In the genomic region with DNA sequence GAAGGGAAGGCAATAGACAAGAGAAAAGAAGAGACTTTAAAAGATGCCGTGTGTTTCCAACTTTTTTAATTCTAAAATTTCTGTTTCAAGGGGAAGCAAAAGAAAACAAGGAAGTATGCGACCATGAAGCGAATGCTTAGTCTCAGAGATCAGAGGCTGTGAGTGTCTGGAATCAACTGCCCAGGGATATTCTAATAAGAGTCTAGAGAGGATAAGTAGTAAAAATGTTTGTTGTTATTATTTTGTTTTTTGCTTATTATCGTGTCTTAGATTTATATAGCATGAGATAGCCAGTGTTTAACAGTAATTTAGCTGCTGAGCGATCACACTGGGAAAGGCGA, we compare ENCODE assay signal across 8 cellular contexts. TPM values are rescaled to one million over a fixed set of nuclear protein-coding genes. Genes with fewer than 3 reads are reported as not detected.
DNase-seq lines count a peak whose midpoint lies in the region; ATAC-seq and TF ChIP-seq lines count a peak whose summit lies in the region.

No MANE protein-coding gene starts in this region.

- 13% methylated on average over 6 of the region's 6 CpGs for WGBS in liver
- WGBS in tibial nerve, 2 donors, result 12 to 13% methylated on average over 6 of the region's 6 CpGs

- peaks cover 53% of the 10 kb centered on the region for H3K4me1 Mint-ChIP-seq in activated T-cell treated with anti-CD3 and anti-CD28 coated beads, Interleukin-2, amount 50 U/mL, for 4 hours (ENCODE audit: low read depth)

- TF ChIP-seq CTCF in astrocyte of the spinal cord (IDR thresholded peaks at IDR 0.05; ENCODE audit: low read depth, low read length) (no peak), liver (IDR thresholded peaks at IDR 0.05; ENCODE audit: low read depth, low read length, missing input control) (no peak), tibial nerve (IDR thresholded peaks at IDR 0.05) (no peak)

- H3K27me3 ChIP-seq in liver (ENCODE audit: control insufficient read depth in 4 of 4, insufficient read depth in 4 of 4, low read length in 3 of 4), result no peaks in the 10 kb centered on the region
- H3K27me3 ChIP-seq in tibial nerve, result no peaks in the 10 kb centered on the region

- peak overlapping the region; percentile 71 to 97 for H3K9ac ChIP-seq in liver (ENCODE audit: low read depth in 1 of 2, low read length in 2 of 2)

- peak overlapping the region; percentile 96 for H3K4me3 Mint-ChIP-seq in activated T-cell treated with anti-CD3 and anti-CD28 coated beads, Interleukin-2, amount 50 U/mL, for 4 hours

- in situ Hi-C loops in astrocyte of the spinal cord (cut with HindIII; ENCODE audit: low sequenced_read_pairs), result no loop called here

- H3K9me3 ChIP-seq in liver (ENCODE audit: control insufficient read depth in 4 of 4, low read length in 3 of 4), result no peaks in the 10 kb centered on the region
- H3K9me3 ChIP-seq in tibial nerve, result no peaks in the 10 kb centered on the region

- TF ChIP-seq RAD21 in liver (IDR thresholded peaks at IDR 0.05), result no peak

- peaks cover 21% of the 10 kb centered on the region for H3K36me3 Mint-ChIP-seq in activated T-cell treated with anti-CD3 and anti-CD28 coated beads, Interleukin-2, amount 50 U/mL, for 4 hours (ENCODE audit: insufficient read depth)

- H3K27me3 Mint-ChIP-seq in activated T-cell treated with anti-CD3 and anti-CD28 coated beads, Interleukin-2, amount 50 U/mL, for 4 hours (ENCODE audit: low read depth), result no peaks in the 10 kb centered on the region

- no peak for TF ChIP-seq EP300 in tibial nerve (IDR thresholded peaks at IDR 0.05)

- H3K4me1 ChIP-seq in liver (ENCODE audit: control insufficient read depth in 4 of 4, insufficient read depth in 4 of 4, low read length in 3 of 4) (peaks cover 2 to 29% (median 24%) of the 10 kb centered on the region in 4 donors), tibial nerve (peaks cover 3 to 52% (median 13%) of the 10 kb centered on the region in 4 donors)

- ATAC-seq in activated T-cell treated with anti-CD3 and anti-CD28 coated beads, Interleukin-2, amount 50 U/mL, for 4 hours, result no peak
- no peak for ATAC-seq in HG02763 (IDR thresholded peaks at IDR 0.05; ENCODE audit: unreplicated experiment)

- peak overlapping the region; percentile 33 to 45 for H3K27ac ChIP-seq in liver (ENCODE audit: low read depth in 1 of 2, low read length in 2 of 2)
- peak overlapping the region; percentile 79 to 94 (median 86) for H3K27ac ChIP-seq in tibial nerve

- peaks cover 2 to 25% (median 11%) of the 10 kb centered on the region in 4 donors for H3K36me3 ChIP-seq in liver (ENCODE audit: control insufficient read depth in 4 of 4, insufficient read depth in 3 of 4, low read depth in 1 of 4, low read length in 3 of 4)
- H3K36me3 ChIP-seq in tibial nerve, result peaks cover 0 to 36% (median 5%) of the 10 kb centered on the region in 3 donors

- H3K9me3 Mint-ChIP-seq in activated T-cell treated with anti-CD3 and anti-CD28 coated beads, Interleukin-2, amount 50 U/mL, for 4 hours, result no peaks in the 10 kb centered on the region

- TF ChIP-seq POLR2A in tibial nerve (IDR thresholded peaks at IDR 0.05), result no peak

- H3K4me3 ChIP-seq in astrocyte of the spinal cord (ENCODE audit: low read depth, low read length), result peak overlapping the region; percentile 95
- H3K4me3 ChIP-seq in liver (ENCODE audit: low read depth in 1 of 3, low read length in 3 of 3), result peak overlapping the region; percentile 67 to 84 (median 77)
- H3K4me3 ChIP-seq in tibial nerve, result peak overlapping the region; percentile 53 to 83 (median 75)

- no peak for DNase-seq in activated T-cell treated with anti-CD3 and anti-CD28 coated beads, Interleukin-2, amount 50 U/mL, for 4 hours
- DNase-seq in activated T-cell treated with anti-CD3 and anti-CD28 coated beads for 4 hours, result no peak
- DNase-seq in astrocyte of the spinal cord (ENCODE audit: low read depth, low spot score), result peak; percentile 14
- DNase-seq in tibial nerve (ENCODE audit: low spot score in 2 of 2), result no peak
- no peak for DNase-seq in hypothalamus (lab: John Stamatoyannopoulos, UW)
- DNase-seq in HuH-7 (ENCODE audit: low spot score), result no peak

TF ChIP-seq in liver, 16 proteins besides CTCF, POLR2A, EP300 and RAD21:
- TF ChIP-seq, protein P1, sequence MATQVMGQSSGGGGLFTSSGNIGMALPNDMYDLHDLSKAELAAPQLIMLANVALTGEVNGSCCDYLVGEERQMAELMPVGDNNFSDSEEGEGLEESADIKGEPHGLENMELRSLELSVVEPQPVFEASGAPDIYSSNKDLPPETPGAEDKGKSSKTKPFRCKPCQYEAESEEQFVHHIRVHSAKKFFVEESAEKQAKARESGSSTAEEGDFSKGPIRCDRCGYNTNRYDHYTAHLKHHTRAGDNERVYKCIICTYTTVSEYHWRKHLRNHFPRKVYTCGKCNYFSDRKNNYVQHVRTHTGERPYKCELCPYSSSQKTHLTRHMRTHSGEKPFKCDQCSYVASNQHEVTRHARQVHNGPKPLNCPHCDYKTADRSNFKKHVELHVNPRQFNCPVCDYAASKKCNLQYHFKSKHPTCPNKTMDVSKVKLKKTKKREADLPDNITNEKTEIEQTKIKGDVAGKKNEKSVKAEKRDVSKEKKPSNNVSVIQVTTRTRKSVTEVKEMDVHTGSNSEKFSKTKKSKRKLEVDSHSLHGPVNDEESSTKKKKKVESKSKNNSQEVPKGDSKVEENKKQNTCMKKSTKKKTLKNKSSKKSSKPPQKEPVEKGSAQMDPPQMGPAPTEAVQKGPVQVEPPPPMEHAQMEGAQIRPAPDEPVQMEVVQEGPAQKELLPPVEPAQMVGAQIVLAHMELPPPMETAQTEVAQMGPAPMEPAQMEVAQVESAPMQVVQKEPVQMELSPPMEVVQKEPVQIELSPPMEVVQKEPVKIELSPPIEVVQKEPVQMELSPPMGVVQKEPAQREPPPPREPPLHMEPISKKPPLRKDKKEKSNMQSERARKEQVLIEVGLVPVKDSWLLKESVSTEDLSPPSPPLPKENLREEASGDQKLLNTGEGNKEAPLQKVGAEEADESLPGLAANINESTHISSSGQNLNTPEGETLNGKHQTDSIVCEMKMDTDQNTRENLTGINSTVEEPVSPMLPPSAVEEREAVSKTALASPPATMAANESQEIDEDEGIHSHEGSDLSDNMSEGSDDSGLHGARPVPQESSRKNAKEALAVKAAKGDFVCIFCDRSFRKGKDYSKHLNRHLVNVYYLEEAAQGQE (IDR thresholded peaks at IDR 0.05), result no peak
- TF ChIP-seq, protein P2, sequence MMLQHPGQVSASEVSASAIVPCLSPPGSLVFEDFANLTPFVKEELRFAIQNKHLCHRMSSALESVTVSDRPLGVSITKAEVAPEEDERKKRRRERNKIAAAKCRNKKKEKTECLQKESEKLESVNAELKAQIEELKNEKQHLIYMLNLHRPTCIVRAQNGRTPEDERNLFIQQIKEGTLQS (IDR thresholded peaks at IDR 0.05), result no peak
- TF ChIP-seq JUND (IDR thresholded peaks at IDR 0.05) (no peak), YY1 (IDR thresholded peaks at IDR 0.05) (no peak), FOXA1 (IDR thresholded peaks at IDR 0.05) (no peak), FOXA2 (IDR thresholded peaks at IDR 0.05) (no peak), GABPA (IDR thresholded peaks at IDR 0.05 in 1 of 2, conservative IDR thresholded peaks at IDR 0.05 in 1 of 2) (no peak), HNF4G (IDR thresholded peaks at IDR 0.05) (no peak), TAF1 (conservative IDR thresholded peaks at IDR 0.05) (no peak), EGR1 (IDR thresholded peaks at IDR 0.05; ENCODE audit: low read depth in 2 of 2) (no peak), NR2F2 (IDR thresholded peaks at IDR 0.05) (no peak), SP1 (IDR thresholded peaks at IDR 0.05) (no peak), HNF4A (conservative IDR thresholded peaks at IDR 0.05) (no peak), RXRA (IDR thresholded peaks at IDR 0.05) (no peak)
- TF ChIP-seq, protein P3, sequence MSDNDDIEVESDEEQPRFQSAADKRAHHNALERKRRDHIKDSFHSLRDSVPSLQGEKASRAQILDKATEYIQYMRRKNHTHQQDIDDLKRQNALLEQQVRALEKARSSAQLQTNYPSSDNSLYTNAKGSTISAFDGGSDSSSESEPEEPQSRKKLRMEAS (IDR thresholded peaks at IDR 0.05), result no peak
- TF ChIP-seq, protein P4, sequence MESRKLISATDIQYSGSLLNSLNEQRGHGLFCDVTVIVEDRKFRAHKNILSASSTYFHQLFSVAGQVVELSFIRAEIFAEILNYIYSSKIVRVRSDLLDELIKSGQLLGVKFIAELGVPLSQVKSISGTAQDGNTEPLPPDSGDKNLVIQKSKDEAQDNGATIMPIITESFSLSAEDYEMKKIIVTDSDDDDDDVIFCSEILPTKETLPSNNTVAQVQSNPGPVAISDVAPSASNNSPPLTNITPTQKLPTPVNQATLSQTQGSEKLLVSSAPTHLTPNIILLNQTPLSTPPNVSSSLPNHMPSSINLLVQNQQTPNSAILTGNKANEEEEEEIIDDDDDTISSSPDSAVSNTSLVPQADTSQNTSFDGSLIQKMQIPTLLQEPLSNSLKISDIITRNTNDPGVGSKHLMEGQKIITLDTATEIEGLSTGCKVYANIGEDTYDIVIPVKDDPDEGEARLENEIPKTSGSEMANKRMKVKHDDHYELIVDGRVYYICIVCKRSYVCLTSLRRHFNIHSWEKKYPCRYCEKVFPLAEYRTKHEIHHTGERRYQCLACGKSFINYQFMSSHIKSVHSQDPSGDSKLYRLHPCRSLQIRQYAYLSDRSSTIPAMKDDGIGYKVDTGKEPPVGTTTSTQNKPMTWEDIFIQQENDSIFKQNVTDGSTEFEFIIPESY (IDR thresholded peaks at IDR 0.05), result no peak

RNA-seq across cellular contexts. Expression of a gene that starts 0.4 kb away (rescaled TPM):
- 10 to 100 TPM; 87.9 to 93.6 (median 91.0) TPM for total RNA-seq in activated T-cell treated with anti-CD3 and anti-CD28 coated beads, Interleukin-2, amount 50 U/mL, for 4 hours
- total RNA-seq in liver, result 10 to 100 TPM; 14.6 to 15.3 TPM
- polyA plus RNA-seq in liver, result 10 to 100 TPM in 1 of 2 donors, 1 to 10 TPM in 1; 3.7 to 12.7 TPM
- 10 to 100 TPM; 16.8 to 39.8 (median 32.6) TPM for total RNA-seq in tibial nerve

RNA-seq across cellular contexts. Expression of a gene that starts 0.5 kb away (rescaled TPM):
- total RNA-seq in activated T-cell treated with anti-CD3 and anti-CD28 coated beads, Interleukin-2, amount 50 U/mL, for 4 hours, result 10 to 100 TPM; 31.1 to 38.0 (median 32.5) TPM
- 10 to 100 TPM; 18.2 to 26.6 TPM for total RNA-seq in liver
- polyA plus RNA-seq in liver, result 1 to 10 TPM; 5.6 to 8.3 TPM
- total RNA-seq in tibial nerve, result 10 to 100 TPM; 25.3 to 35.0 (median 32.2) TPM

RNA-seq across cellular contexts. Expression of a gene that starts 49.8 kb away (rescaled TPM):
- total RNA-seq in activated T-cell treated with anti-CD3 and anti-CD28 coated beads, Interleukin-2, amount 50 U/mL, for 4 hours, result 10 to 100 TPM; 45.8 to 49.6 (median 47.4) TPM
- total RNA-seq in liver (10 to 100 TPM; 18.5 to 27.3 TPM), tibial nerve (10 to 100 TPM; 66.9 to 76.6 (median 72.1) TPM)
- 1 to 10 TPM; 5.9 to 7.9 TPM for polyA plus RNA-seq in liver
